11 cellular contexts compared by ENCODE assay signal in the genomic region with DNA sequence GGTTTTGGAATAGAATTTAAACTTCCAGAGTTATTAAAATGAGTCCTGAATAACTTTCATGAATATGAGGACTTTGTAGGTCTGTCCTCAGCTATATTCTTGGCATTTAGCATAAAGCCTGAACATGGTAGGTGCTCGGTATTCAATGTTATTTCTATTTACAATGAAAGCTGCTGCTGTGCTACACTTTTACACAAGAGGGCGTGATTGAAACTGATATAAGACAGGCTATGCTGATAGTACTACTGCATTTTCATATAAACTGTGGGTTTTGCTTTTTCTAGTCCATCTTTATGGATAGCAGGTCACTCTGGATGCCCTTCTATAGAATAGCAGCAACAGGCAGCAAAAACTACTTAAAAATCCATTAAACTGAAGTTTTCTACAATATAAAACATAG. TPM values are rescaled to one million over a fixed set of nuclear protein-coding genes. Genes with fewer than 3 reads are reported as not detected.
A peak's percentile ranks its signal among the peaks of the same experiment; 100 is the strongest.
DNase-seq lines count a peak whose midpoint lies in the region; ATAC-seq and TF ChIP-seq lines count a peak whose summit lies in the region.
"Had no signal": no experiment of that assay in that cellular context is flagged by ENCODE, and none has a peak within 500 bp of the region (broad histone marks: within the 10 kb centered on the region; RNA-seq: fewer than 3 reads in every experiment).

No MANE protein-coding gene starts in this region.

- POLR2A ChIA-PET in AG04449 (lab: Yijun Ruan, JAX), result no interaction called here

- ATAC-seq in GM18867 (IDR thresholded peaks at IDR 0.05; ENCODE audit: unreplicated experiment), result peak; percentile 93
- peak; percentile 77 for ATAC-seq in HG03520 (IDR thresholded peaks at IDR 0.05; ENCODE audit: unreplicated experiment)
- ATAC-seq in GM19452 (IDR thresholded peaks at IDR 0.05; ENCODE audit: unreplicated experiment), result no peak
- no peak for ATAC-seq in HG02588 (IDR thresholded peaks at IDR 0.05; ENCODE audit: unreplicated experiment)

- no peak overlapping the region for H3K27ac ChIP-seq in substantia nigra (ENCODE audit: low read depth, low read length, poor library complexity, severe bottlenecking)
- H3K27ac ChIP-seq: adrenal gland, testis had no signal

- no peak overlapping the region for H3K4me3 ChIP-seq in AG04449 (ENCODE audit: low read depth, low read length)
- H3K4me3 ChIP-seq: adrenal gland, testis had no signal

- DNase-seq in AG04449 (ENCODE audit: low read depth, low spot score), result no peak
- peak; percentile 5 to 7 for DNase-seq in dermis microvascular lymphatic vessel endothelial cell (ENCODE audit: low read depth in 2 of 2)
- no peak for DNase-seq in substantia nigra (lab: John Stamatoyannopoulos, UW)
- DNase-seq in activated T-cell treated with anti-CD3 and anti-CD28 coated beads for 4 hours, result no peak
- DNase-seq: NCI-H1092, testis had no signal

- peak; percentile 26 for TF ChIP-seq CTCF in AG04449 (IDR thresholded peaks at IDR 0.05; ENCODE audit: insufficient read depth, low read length, missing control alignments)

- CTCF ChIA-PET in AG04449 (lab: Yijun Ruan, JAX), result interaction anchor here (1.0 to 1.4 kb wide), 3 partner anchors 12 to 20 kb away, joined by 3 to 5 read pairs (median 4); a partner anchor contains a TSS

RNA-seq across cellular contexts. Expression of a gene that starts 12.3 kb away (rescaled TPM):
- total RNA-seq in dermis microvascular lymphatic vessel endothelial cell, result 15.4 and 18.5 TPM in 2 replicates

Comparison
In these comparisons a context has a peak if more than half of its experiments do, and no peak if none do; other contexts are left out.
1. DNase-seq: peak in dermis microvascular lymphatic vessel endothelial cell (2 of 2); none in AG04449 (single experiment), substantia nigra (0 of 49) and activated T-cell treated with anti-CD3 and anti-CD28 coated beads for 4 hours (single experiment).
2. ATAC-seq: peak in GM18867 (single experiment) and HG03520 (single experiment); none in GM19452 (single experiment) and HG02588 (single experiment).